Comparison of ENCODE assay signal across 8 cellular contexts in genomic region chr12:94650143-94651056, GRCh38. TPM values are rescaled to one million over a fixed set of nuclear protein-coding genes. Genes with fewer than 3 reads are reported as not detected.
DNase-seq lines count a peak whose midpoint lies in the region; ATAC-seq and TF ChIP-seq lines count a peak whose summit lies in the region.

TMCC3 (minus strand) TSS chr12:94650557; CDS start chr12:94650430, 127 bp downstream.

- TF ChIP-seq EP300 in upper lobe of left lung (IDR thresholded peaks at IDR 0.05): no peak

- H2AK5ac ChIP-seq in IMR-90 (ENCODE audit: low read depth, low read length): no peak within 1 kb of the TSS

- H3K9ac ChIP-seq in ES-I3 (ENCODE audit: low read depth, low read length) (peak within 1 kb of the TSS; percentile 52), IMR-90 (ENCODE audit: low read depth, low read length) (no peak within 1 kb of the TSS)

- POLR2A ChIA-PET in IMR-90 (lab: Charles Lee; ENCODE audit: unreplicated experiment): interaction anchor here (0.7 kb wide), 1 partner anchor 18 kb away, joined by 3 read pairs; no protein-coding TSS in a partner anchor

- no peak for TF ChIP-seq RAD21 in IMR-90 (IDR thresholded peaks at IDR 0.05; ENCODE audit: low read length)

- H2AK9ac ChIP-seq in IMR-90 (replicated peaks; ENCODE audit: low read depth, low read length, poor library complexity): peak within 1 kb of the TSS; percentile 59

- intact Hi-C loops in IMR-90 (cut with micrococcal nuclease): no loop called here

- in situ Hi-C loops in IMR-90 (cut with MboI; ENCODE audit: low sequenced_read_pairs): no loop called here

- no peaks in the 10 kb centered on the region for H4K20me1 ChIP-seq in IMR-90 (ENCODE audit: insufficient read depth, low read length)

- no peak within 1 kb of the TSS for H3K4ac ChIP-seq in IMR-90 (ENCODE audit: low read depth, low read length)

- no peak within 1 kb of the TSS for H3K56ac ChIP-seq in IMR-90 (ENCODE audit: extremely low read depth, insufficient read depth, low read length)

- H3K9me1 ChIP-seq in IMR-90 (ENCODE audit: insufficient read depth, low read length): no peaks in the 10 kb centered on the region

- CTCF ChIA-PET in IMR-90 (lab: Yijun Ruan, JAX): interaction anchor here (0.7 kb wide), 1 partner anchor 276 kb away, joined by 3 read pairs; no protein-coding TSS in a partner anchor

- H3K27ac ChIP-seq in IMR-90 (ENCODE audit: insufficient read depth, low read length) (no peak within 1 kb of the TSS), upper lobe of left lung (peak within 1 kb of the TSS; percentile 76 to 90 (median 83))

- H3K27ac Mint-ChIP-seq in activated T-cell treated with anti-CD3 and anti-CD28 coated beads, Interleukin-2, amount 50 U/mL, for 24 hours: no peak within 1 kb of the TSS

- peaks cover 35% of the 10 kb centered on the region for H3K27me3 ChIP-seq in IMR-90 (ENCODE audit: control insufficient read depth, insufficient read depth, low read length)
- H3K27me3 ChIP-seq in upper lobe of left lung: no peaks in the 10 kb centered on the region

- no peak within 1 kb of the TSS; the same call in 1 of the 2 replicates for H3K23ac ChIP-seq in IMR-90 (ENCODE audit: low read depth, low read length)

- dilution Hi-C loops in IMR-90 (cut with HindIII; ENCODE audit: low sequenced_read_pairs, unreplicated experiment): no loop called here

- H3K4me3 Mint-ChIP-seq in activated T-cell treated with anti-CD3 and anti-CD28 coated beads, Interleukin-2, amount 50 U/mL, for 24 hours: peak within 1 kb of the TSS; percentile 73

- H2BK5ac ChIP-seq in IMR-90 (ENCODE audit: low read depth, low read length, poor library complexity, severe bottlenecking): no peak within 1 kb of the TSS

- no peak within 1 kb of the TSS for H4K91ac ChIP-seq in IMR-90 (ENCODE audit: insufficient read depth, low read depth, low read length)

- H3K4me1 Mint-ChIP-seq in activated T-cell treated with anti-CD3 and anti-CD28 coated beads, Interleukin-2, amount 50 U/mL, for 24 hours (ENCODE audit: low read depth): peaks cover 12% of the 10 kb centered on the region

- H2AFZ ChIP-seq in IMR-90 (replicated peaks; ENCODE audit: low read length, poor library complexity): peak within 1 kb of the TSS; percentile 81

- ATAC-seq in GM21515 (IDR thresholded peaks at IDR 0.05; ENCODE audit: unreplicated experiment): peak; percentile 63
- ATAC-seq in IMR-90 (ENCODE audit: low read depth): peak; percentile 69
- peak; percentile 59 to 94 for ATAC-seq in upper lobe of left lung (ENCODE audit: low FRiP score in 2 of 2)

- H3K27me3 Mint-ChIP-seq in activated T-cell treated with anti-CD3 and anti-CD28 coated beads, Interleukin-2, amount 50 U/mL, for 24 hours: peaks cover 56% of the 10 kb centered on the region

- no peak within 1 kb of the TSS for H2BK15ac ChIP-seq in IMR-90 (ENCODE audit: low read depth, low read length)

- no peaks in the 10 kb centered on the region for H3K36me3 ChIP-seq in ES-I3 (ENCODE audit: insufficient read depth, low read length)
- no peaks in the 10 kb centered on the region for H3K36me3 ChIP-seq in IMR-90 (ENCODE audit: control insufficient read depth, insufficient read depth, low read length)
- no peaks in the 10 kb centered on the region for H3K36me3 ChIP-seq in upper lobe of left lung

- peak within 1 kb of the TSS; percentile 50 for H3K4me2 ChIP-seq in IMR-90 (ENCODE audit: low read depth, low read length)

- no peaks in the 10 kb centered on the region for H3K36me3 Mint-ChIP-seq in activated T-cell treated with anti-CD3 and anti-CD28 coated beads, Interleukin-2, amount 50 U/mL, for 24 hours (ENCODE audit: low read depth)

- BruUV-seq in IMR-90 (replicated peaks; lab: Mats Ljungman, UMichigan): no TSS peak

- WGBS in IMR-90 (ENCODE audit: extremely low coverage in 2 of 2, insufficient read length in 1 of 2), 2 experiments: 0% methylated on average over 8 of the region's 82 CpGs; no CpG with 5 or more reads in 1 of the 2 experiments
- 6 to 13% methylated on average over 9 to 11 of the region's 82 CpGs for WGBS in upper lobe of left lung, 2 donors

- H3K14ac ChIP-seq in IMR-90 (replicated peaks; ENCODE audit: low read depth, low read length): no peak within 1 kb of the TSS

- TF ChIP-seq CTCF in IMR-90 (conservative IDR thresholded peaks at IDR 0.05; ENCODE audit: low read depth, low read length): no peak
- TF ChIP-seq CTCF in upper lobe of left lung (IDR thresholded peaks at IDR 0.05): no peak

- H3K4me1 ChIP-seq in ES-I3 (ENCODE audit: insufficient read depth, low read length) (no peaks in the 10 kb centered on the region), IMR-90 (ENCODE audit: control insufficient read depth, insufficient read depth, low read length) (no peaks in the 10 kb centered on the region), upper lobe of left lung (peaks cover 8 to 19% (median 14%) of the 10 kb centered on the region in 4 donors)

- H3K9me3 ChIP-seq in ES-I3 (ENCODE audit: control insufficient read depth, insufficient read depth, low read length) (no peaks in the 10 kb centered on the region), IMR-90 (ENCODE audit: control insufficient read depth, insufficient read depth, low read length) (no peaks in the 10 kb centered on the region), upper lobe of left lung (no peaks in the 10 kb centered on the region)

- H4K8ac ChIP-seq in IMR-90 (ENCODE audit: low read depth in 2 of 2, low read length in 2 of 2): no peak within 1 kb of the TSS

- no peaks in the 10 kb centered on the region for H3K9me3 Mint-ChIP-seq in activated T-cell treated with anti-CD3 and anti-CD28 coated beads, Interleukin-2, amount 50 U/mL, for 24 hours

- H3K4me3 ChIP-seq in IMR-90 (ENCODE audit: insufficient read depth, low read depth, low read length) (peak within 1 kb of the TSS; percentile 51), upper lobe of left lung (peak within 1 kb of the TSS; percentile 65 to 83 (median 75))

- no peak within 1 kb of the TSS for H2BK120ac ChIP-seq in IMR-90 (ENCODE audit: low read depth, low read length)

- no peak within 1 kb of the TSS for H2BK20ac ChIP-seq in IMR-90 (ENCODE audit: low read depth, low read length)

- TF ChIP-seq POLR2A in IMR-90 (IDR thresholded peaks at IDR 0.05; ENCODE audit: low read depth, low read length) (no peak), upper lobe of left lung (IDR thresholded peaks at IDR 0.05) (peak in 2 of 4 donors; percentile 47 to 80)

- no peak within 1 kb of the TSS for H3K18ac ChIP-seq in IMR-90 (ENCODE audit: low read depth, low read length)

- no peak within 1 kb of the TSS for H4K5ac ChIP-seq in IMR-90 (ENCODE audit: low read depth, low read length)

- DNase-seq in IMR-90 (no peak), fibroblast of peridontal ligament (ENCODE audit: extremely low read depth) (peak; percentile 18), myocyte (ENCODE audit: low read depth) (peak; percentile 83), upper lobe of left lung (peak; percentile 57 to 93), NOMO-1 treated with dmso at 0.1 percent for 144 hours (lab: John Stamatoyannopoulos, UW; ENCODE audit: unreplicated experiment) (no peak)
- peak; percentile 48 for DNase-seq in activated T-cell treated with anti-CD3 and anti-CD28 coated beads, Interleukin-2, amount 50 U/mL, for 24 hours

- H3K79me1 ChIP-seq in IMR-90 (ENCODE audit: low read depth in 1 of 2, low read length in 2 of 2): no peaks in the 10 kb centered on the region

TF ChIP-seq in IMR-90, 13 proteins besides CTCF, POLR2A, EP300 and RAD21:
- no peak for TF ChIP-seq MAZ (IDR thresholded peaks at IDR 0.05; ENCODE audit: borderline replicate concordance, low read depth, low read length)
- no peak for TF ChIP-seq MXI1 (IDR thresholded peaks at IDR 0.05; ENCODE audit: borderline replicate concordance, low read depth, low read length)
- TF ChIP-seq SMC3 (IDR thresholded peaks at IDR 0.05; ENCODE audit: low read depth, low read length): no peak
- TF ChIP-seq FOS (IDR thresholded peaks at IDR 0.05; ENCODE audit: low read depth, low read length): no peak
- no peak for TF ChIP-seq MAFK (IDR thresholded peaks at IDR 0.05; ENCODE audit: low read depth, low read length)
- TF ChIP-seq RFX5 (IDR thresholded peaks at IDR 0.05; ENCODE audit: low read depth, low read length): no peak
- TF ChIP-seq ELK1 (IDR thresholded peaks at IDR 0.05; ENCODE audit: borderline replicate concordance, low read depth, low read length): no peak
- no peak for TF ChIP-seq CEBPB (IDR thresholded peaks at IDR 0.05; ENCODE audit: low read depth, low read length)
- TF ChIP-seq CHD1 (IDR thresholded peaks at IDR 0.05; ENCODE audit: low read depth, low read length): no peak
- TF ChIP-seq RCOR1 (IDR thresholded peaks at IDR 0.05; ENCODE audit: insufficient replicate concordance, low read length): no peak
- no peak for TF ChIP-seq USF2 (IDR thresholded peaks at IDR 0.05; ENCODE audit: low read depth, low read length)

RNA-seq across cellular contexts. Expression of gene TMCC3, which starts in this region (rescaled TPM):
- total RNA-seq in IMR-90 (2012; rRNA removed) (0.28 and 0.36 TPM in 2 replicates), myocyte (6.0 and 10.5 TPM in 2 replicates), upper lobe of left lung (10 to 100 TPM in 4 of 6 donors, 1 to 10 TPM in 2; 5.4 to 17.4 (median 12.7) TPM)
- polyA plus RNA-seq in IMR-90 (2012; rRNA removed): 0.09 and 0.14 TPM in 2 replicates
- polyA plus RNA-seq in IMR-90 (2012; cell fraction: cytosol; rRNA removed): 0.05 and 0.10 TPM in 2 replicates
- 0.11 TPM in 1 of 2 replicates, not detected in the other for polyA plus RNA-seq in IMR-90 (2012; cell fraction: nucleus; rRNA removed; ENCODE audit: low replicate concordance)
- 1.3 TPM for polyA plus RNA-seq in myocyte (2012)

Comparison
In these comparisons a context has a peak if more than half of its experiments do, and no peak if none do; other contexts are left out.
1. Peak in ATAC-seq, H3K4me3 ChIP-seq and H3K4me2 ChIP-seq in IMR-90; RNA of the gene not detected or under 1 TPM.
2. DNase-seq: peak in activated T-cell treated with anti-CD3 and anti-CD28 coated beads, Interleukin-2, amount 50 U/mL, for 24 hours (single experiment), fibroblast of peridontal ligament (single experiment), myocyte (single experiment) and upper lobe of left lung (2 of 2); none in IMR-90 (single experiment) and NOMO-1 treated with dmso at 0.1 percent for 144 hours (single experiment).
3. Peak in every context shown above with its lines, with median percentiles within 50 percentile points of each other: ATAC-seq.